Comparison of ENCODE assay signal across 9 cellular contexts in the genomic region with DNA sequence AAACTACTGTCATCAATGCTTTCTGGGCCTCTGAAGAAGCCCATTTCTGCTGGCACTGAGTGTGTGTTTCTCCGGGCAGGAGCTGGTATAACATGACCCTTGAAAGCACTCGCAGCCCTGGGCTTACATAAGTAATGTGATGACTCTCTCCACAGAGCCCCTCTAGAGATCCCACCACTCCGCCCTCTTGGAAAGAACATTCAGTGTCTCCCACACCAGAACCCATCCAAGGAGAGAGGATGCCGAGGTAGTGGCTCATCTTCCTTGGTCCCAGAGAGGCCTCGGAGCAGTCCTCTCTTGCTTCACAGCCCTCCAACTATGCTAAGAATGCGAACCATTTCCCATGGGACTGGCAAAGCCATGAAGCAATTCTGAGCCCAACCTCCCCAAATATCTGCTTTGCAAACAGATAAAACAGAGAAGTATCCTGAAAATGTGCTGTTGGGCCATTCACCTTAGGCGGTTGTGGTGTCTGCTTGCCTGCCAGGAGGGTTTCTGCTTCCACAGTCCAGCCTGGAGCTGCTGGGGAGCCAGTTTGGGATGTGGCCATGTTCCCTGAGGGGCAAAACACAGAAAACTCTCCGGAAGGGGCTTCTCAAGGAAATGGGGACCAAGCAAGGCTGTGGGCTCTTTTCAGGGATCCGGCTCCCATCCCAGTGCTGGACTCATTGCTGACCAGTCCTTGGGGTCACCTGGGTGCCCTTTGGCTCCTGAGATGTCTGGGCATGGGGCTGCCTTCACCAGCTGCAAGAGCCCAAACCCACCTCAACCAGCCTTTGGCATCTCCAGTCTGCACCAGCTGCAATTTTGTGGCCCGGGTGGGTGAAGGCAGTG. TPM values are rescaled to one million over a fixed set of nuclear protein-coding genes. Genes with fewer than 3 reads are reported as not detected.
A peak's percentile ranks its signal among the peaks of the same experiment; 100 is the strongest.
DNase-seq lines count a peak whose midpoint lies in the region; ATAC-seq, FAIRE-seq and TF ChIP-seq lines count a peak whose summit lies in the region.
"Had no signal": no experiment of that assay in that cellular context is flagged by ENCODE, and none has a peak within 500 bp of the region (broad histone marks: within the 10 kb centered on the region; RNA-seq: fewer than 3 reads in every experiment).

No MANE protein-coding gene starts in this region.

- H3K27me3 Mint-ChIP-seq in activated CD8-positive, alpha-beta T cell treated with anti-CD3 and anti-CD28 coated beads for 36 hours = peaks cover 14% of the 10 kb centered on the region

- H3K9me3 ChIP-seq in breast epithelium = no peaks in the 10 kb centered on the region
- H3K9me3 ChIP-seq in kidney (ENCODE audit: control insufficient read depth in 1 of 2, low read length in 2 of 2) = no peaks in the 10 kb centered on the region
- no peaks in the 10 kb centered on the region for H3K9me3 ChIP-seq in thoracic aorta

- no peak for TF ChIP-seq POLR2A in breast epithelium (IDR thresholded peaks at IDR 0.05)

- DNase-seq in HS-5 (ENCODE audit: low read depth) (peak; percentile 99), breast epithelium (ENCODE audit: low spot score in 2 of 2) (peak; percentile 45 to 78), kidney (peak; percentile 78), thoracic aorta (ENCODE audit: low spot score) (no peak), NCI-H1105 (lab: John Stamatoyannopoulos, UW) (no peak)
- DNase-seq in stimulated activated effector memory CD8-positive, alpha-beta T cell treated with anti-CD3 and anti-CD28 coated beads, Interleukin-12 subunit alpha, Interleukin-12 subunit beta, amount 100 ng/mL, for 72 hours (ENCODE audit: low spot score in 2 of 2) = no peak
- no peak for DNase-seq in activated CD8-positive, alpha-beta T cell treated with anti-CD3 and anti-CD28 coated beads for 36 hours
- DNase-seq in stimulated activated CD4-positive, alpha-beta T cell treated with anti-CD3 and anti-CD28 coated beads, Interleukin-4, amount 100 ng/mL, for 4 hours = no peak

- H3K36me3 ChIP-seq in breast epithelium (no peaks in the 10 kb centered on the region), kidney (ENCODE audit: control insufficient read depth in 1 of 2, insufficient read depth in 2 of 2, low read length in 2 of 2) (no peaks in the 10 kb centered on the region), thoracic aorta (no peaks in the 10 kb centered on the region)

- intact Hi-C loops in breast epithelium (cut with DNase I; ENCODE audit: low total_unique reads) = no loop called here
- intact Hi-C loops in kidney (cut with DNase I) = no loop called here
- intact Hi-C loops in activated CD8-positive, alpha-beta T cell treated with anti-CD3 and anti-CD28 coated beads for 36 hours (cut with micrococcal nuclease) = no loop called here

- peak; percentile 37 for ATAC-seq in thoracic aorta (ENCODE audit: insufficient number of reproducible peaks, low FRiP score, low read depth)
- no peak for ATAC-seq in stimulated activated effector memory CD8-positive, alpha-beta T cell treated with anti-CD3 and anti-CD28 coated beads, Interleukin-12 subunit alpha, Interleukin-12 subunit beta, amount 100 ng/mL, for 72 hours
- ATAC-seq in activated CD8-positive, alpha-beta T cell treated with anti-CD3 and anti-CD28 coated beads for 36 hours = no peak

- H3K9me3 Mint-ChIP-seq in stimulated activated effector memory CD8-positive, alpha-beta T cell treated with anti-CD3 and anti-CD28 coated beads, Interleukin-12 subunit alpha, Interleukin-12 subunit beta, amount 100 ng/mL, for 72 hours = no peaks in the 10 kb centered on the region
- H3K9me3 Mint-ChIP-seq in activated CD8-positive, alpha-beta T cell treated with anti-CD3 and anti-CD28 coated beads for 36 hours = no peaks in the 10 kb centered on the region
- H3K9me3 Mint-ChIP-seq: stimulated activated naive CD8-positive, alpha-beta T cell treated with anti-CD3 and anti-CD28 coated beads, Interleukin-15, Interleukin-2, amounts not matched to agents 100 ng/mL and 50 ng/mL, for 24 hours had no signal

- no peak overlapping the region for H3K4me3 Mint-ChIP-seq in stimulated activated effector memory CD8-positive, alpha-beta T cell treated with anti-CD3 and anti-CD28 coated beads, Interleukin-12 subunit alpha, Interleukin-12 subunit beta, amount 100 ng/mL, for 72 hours
- H3K4me3 Mint-ChIP-seq in activated CD8-positive, alpha-beta T cell treated with anti-CD3 and anti-CD28 coated beads for 36 hours = no peak overlapping the region
- H3K4me3 Mint-ChIP-seq: stimulated activated naive CD8-positive, alpha-beta T cell treated with anti-CD3 and anti-CD28 coated beads, Interleukin-15, Interleukin-2, amounts not matched to agents 100 ng/mL and 50 ng/mL, for 24 hours had no signal

- H3K36me3 Mint-ChIP-seq in stimulated activated effector memory CD8-positive, alpha-beta T cell treated with anti-CD3 and anti-CD28 coated beads, Interleukin-12 subunit alpha, Interleukin-12 subunit beta, amount 100 ng/mL, for 72 hours = no peaks in the 10 kb centered on the region
- no peaks in the 10 kb centered on the region for H3K36me3 Mint-ChIP-seq in activated CD8-positive, alpha-beta T cell treated with anti-CD3 and anti-CD28 coated beads for 36 hours (ENCODE audit: low read depth)

- POLR2A ChIA-PET in activated CD8-positive, alpha-beta T cell treated with anti-CD3 and anti-CD28 coated beads for 36 hours (lab: Charles Lee) = no interaction called here

- H3K27ac ChIP-seq in breast epithelium (peak overlapping the region; percentile 74 to 84), kidney (ENCODE audit: low read depth in 2 of 2, low read length in 2 of 2) (peak overlapping the region; percentile 29 to 66), thoracic aorta (peak overlapping the region; percentile 46 to 54)

- H3K27ac Mint-ChIP-seq in stimulated activated effector memory CD8-positive, alpha-beta T cell treated with anti-CD3 and anti-CD28 coated beads, Interleukin-12 subunit alpha, Interleukin-12 subunit beta, amount 100 ng/mL, for 72 hours = no peak overlapping the region
- no peak overlapping the region for H3K27ac Mint-ChIP-seq in activated CD8-positive, alpha-beta T cell treated with anti-CD3 and anti-CD28 coated beads for 36 hours
- H3K27ac Mint-ChIP-seq: stimulated activated naive CD8-positive, alpha-beta T cell treated with anti-CD3 and anti-CD28 coated beads, Interleukin-15, Interleukin-2, amounts not matched to agents 100 ng/mL and 50 ng/mL, for 24 hours had no signal

- H3K4me1 Mint-ChIP-seq in stimulated activated effector memory CD8-positive, alpha-beta T cell treated with anti-CD3 and anti-CD28 coated beads, Interleukin-12 subunit alpha, Interleukin-12 subunit beta, amount 100 ng/mL, for 72 hours = no peaks in the 10 kb centered on the region
- no peaks in the 10 kb centered on the region for H3K4me1 Mint-ChIP-seq in activated CD8-positive, alpha-beta T cell treated with anti-CD3 and anti-CD28 coated beads for 36 hours (ENCODE audit: low read depth)

- TF ChIP-seq CTCF in breast epithelium (IDR thresholded peaks at IDR 0.05) = no peak
- TF ChIP-seq CTCF in kidney (IDR thresholded peaks at IDR 0.05; ENCODE audit: borderline replicate concordance, extremely low read depth, insufficient read depth) = no peak
- no peak for TF ChIP-seq CTCF in thoracic aorta (IDR thresholded peaks at IDR 0.05)
- TF ChIP-seq CTCF in activated CD8-positive, alpha-beta T cell treated with anti-CD3 and anti-CD28 coated beads for 36 hours (IDR thresholded peaks at IDR 0.05) = no peak

- H3K4me3 ChIP-seq in breast epithelium (no peak overlapping the region), kidney (ENCODE audit: low read length in 2 of 2) (no peak overlapping the region), thoracic aorta (no peak overlapping the region)

- H3K4me1 ChIP-seq in breast epithelium (peaks cover 2 to 26% of the 10 kb centered on the region in 2 donors), kidney (ENCODE audit: control insufficient read depth in 1 of 2, insufficient read depth in 1 of 2, low read depth in 1 of 2, low read length in 2 of 2) (peaks cover 30% of the 10 kb centered on the region in 2 donors), thoracic aorta (ENCODE audit: control insufficient read depth in 1 of 2, low read depth in 2 of 2) (peaks cover 37 to 54% of the 10 kb centered on the region in 2 donors)

- no peak overlapping the region for H3K9ac ChIP-seq in kidney (ENCODE audit: low read length in 2 of 2)

- H3K27me3 ChIP-seq in breast epithelium = no peaks in the 10 kb centered on the region
- no peaks in the 10 kb centered on the region for H3K27me3 ChIP-seq in thoracic aorta (replicated peaks; ENCODE audit: insufficient read depth)

- CTCF ChIA-PET in activated CD8-positive, alpha-beta T cell treated with anti-CD3 and anti-CD28 coated beads for 36 hours (lab: Charles Lee) = no interaction called here

- FAIRE-seq in kidney (lab: Jason Lieb, UNC) = no peak

RNA-seq across cellular contexts. Expression of gene AMOTL2, which starts 47.3 kb away (rescaled TPM):
- 100 to 1,000 TPM in 1 of 3 donors, 10 to 100 TPM in 2; 78.3 to 281 (median 83.2) TPM for total RNA-seq in breast epithelium
- 83.5 TPM for total RNA-seq in kidney
- 19.5 TPM for polyA plus RNA-seq in kidney (ENCODE audit: insufficient read depth, low read depth, low replicate concordance)
- total RNA-seq in thoracic aorta = 100 to 1,000 TPM in 1 of 2 donors, 10 to 100 TPM in 1; 62.4 to 161 TPM
- total RNA-seq in activated CD8-positive, alpha-beta T cell treated with anti-CD3 and anti-CD28 coated beads for 36 hours = not detected

Comparison
In these comparisons a context has a peak if more than half of its experiments do, and no peak if none do; other contexts are left out.
1. DNase-seq: peak in HS-5 (single experiment), breast epithelium (2 of 2) and kidney (single experiment); none in thoracic aorta (single experiment), stimulated activated effector memory CD8-positive, alpha-beta T cell treated with anti-CD3 and anti-CD28 coated beads, Interleukin-12 subunit alpha, Interleukin-12 subunit beta, amount 100 ng/mL, for 72 hours (0 of 2), activated CD8-positive, alpha-beta T cell treated with anti-CD3 and anti-CD28 coated beads for 36 hours (single experiment), stimulated activated CD4-positive, alpha-beta T cell treated with anti-CD3 and anti-CD28 coated beads, Interleukin-4, amount 100 ng/mL, for 4 hours (0 of 2) and NCI-H1105 (single experiment).
2. RNA of gene AMOTL2, which starts 47.3 kb away (total RNA-seq): 62.4 to 161 TPM in thoracic aorta, 83.5 TPM in kidney (single experiment) and 78.3 to 281 TPM in breast epithelium; not detected in activated CD8-positive, alpha-beta T cell treated with anti-CD3 and anti-CD28 coated beads for 36 hours; every median in the first group is over 10 times any median in the second.
3. Peak in every context shown above with its lines, with median percentiles within 50 percentile points of each other: H3K27ac ChIP-seq.